In the genomic region with DNA sequence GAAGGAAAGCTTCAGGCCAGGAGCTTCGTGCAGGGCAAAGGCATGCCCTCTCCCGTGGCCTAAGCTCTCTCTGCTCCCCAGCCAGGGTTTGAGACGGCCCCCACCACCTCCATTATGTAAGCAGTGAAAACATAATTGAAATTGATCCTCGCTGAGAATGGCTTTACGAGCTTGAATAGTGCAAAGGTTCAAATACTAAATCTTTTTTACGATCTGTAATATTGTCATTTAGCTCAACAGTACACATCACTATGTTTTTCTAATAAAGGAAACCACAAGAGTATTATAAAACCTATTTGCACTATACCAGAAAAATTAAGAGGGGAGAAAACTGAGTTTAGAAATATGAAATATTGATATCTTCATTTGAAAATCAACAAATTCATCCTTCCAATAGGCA, we compare ENCODE assay signal across 30 cellular contexts. TPM values are rescaled to one million over a fixed set of nuclear protein-coding genes. Genes with fewer than 3 reads are reported as not detected.
DNase-seq lines count a peak whose midpoint lies in the region; ATAC-seq, FAIRE-seq and TF ChIP-seq lines count a peak whose summit lies in the region.
"Had no signal": no experiment of that assay in that cellular context is flagged by ENCODE, and none has a peak within 500 bp of the region (broad histone marks: within the 10 kb centered on the region; RNA-seq: fewer than 3 reads in every experiment).

No MANE protein-coding gene starts in this region.

- H3K27ac ChIP-seq in HEK293 (ENCODE audit: extremely low read depth, low read depth, low read length): no peak overlapping the region
- H3K27ac ChIP-seq in HepG2 (ENCODE audit: extremely low read length, insufficient read depth, low read length): no peak overlapping the region
- H3K27ac ChIP-seq: 22Rv1, A549, BLaER1 had no signal

- H3K9ac ChIP-seq in HepG2 (ENCODE audit: insufficient read depth, low read depth, low read length): no peak overlapping the region
- H3K9ac ChIP-seq: BLaER1 had no signal

- H4K20me1 ChIP-seq in HepG2 (ENCODE audit: insufficient read depth, low read length): no peaks in the 10 kb centered on the region
- H4K20me1 ChIP-seq: BLaER1 had no signal

- H3K36me3 ChIP-seq in HEK293 (ENCODE audit: control insufficient read depth in 2 of 2, insufficient read depth in 1 of 2, low read length in 2 of 2): no peaks in the 10 kb centered on the region
- no peaks in the 10 kb centered on the region for H3K36me3 ChIP-seq in HepG2 (replicated peaks in 1 of 2; ENCODE audit: control insufficient read depth in 1 of 2, insufficient read depth in 2 of 2, low read length in 2 of 2)
- no peaks in the 10 kb centered on the region for H3K36me3 ChIP-seq in mucosa of descending colon (ENCODE audit: low read depth)
- H3K36me3 ChIP-seq: BE2C, BLaER1 had no signal

- peak overlapping the region; percentile 71; the same call in 1 of the 2 replicates for H3K4me2 ChIP-seq in HepG2 (ENCODE audit: low read depth, low read length)
- H3K4me2 ChIP-seq: A549, BLaER1 had no signal

- TF ChIP-seq EP300 in HepG2 (IDR thresholded peaks at IDR 0.05; ENCODE audit: low read depth in 2 of 2, low read length in 2 of 2) (no peak), HepG2 (CRISPR knock-in tag; IDR thresholded peaks at IDR 0.05; ENCODE audit: borderline replicate concordance) (no peak)

- no peaks in the 10 kb centered on the region for H3K79me2 ChIP-seq in HepG2 (ENCODE audit: insufficient read depth, low read length)

- DNase-seq in HT-29 (ENCODE audit: low spot score) (peak; percentile 3), HepG2 (ENCODE audit: low spot score) (no peak), mucosa of descending colon (no peak), AG08395 (ENCODE audit: low spot score) (no peak)
- DNase-seq: BE2C; C1 segment of cervical spinal cord; CD4-positive, alpha-beta memory T cell; CD4-positive, CD25-positive, alpha-beta regulatory T cell; CD8-positive, alpha-beta memory T cell; COR-L47; DMS 273 treated with DMSO at 0.1 percent for 48 hours; DMS153; DMS53; DMS79; DND-41; EL; GDM1 had no signal

- POLR2A ChIA-PET in HEK293 (lab: Yijun Ruan, JAX): no interaction called here
- POLR2A ChIA-PET in HepG2 (lab: Yijun Ruan, JAX): no interaction called here

- no peak for TF ChIP-seq RAD21 in HepG2 (CRISPR knock-in tag; IDR thresholded peaks at IDR 0.05)

- in situ Hi-C loops in HepG2 (cut with HindIII; ENCODE audit: extremely low pct_ligation_motif_present, low pct_unique_long_range_greater_than_20kb): no loop called here

- ATAC-seq in HepG2: no peak
- ATAC-seq in mucosa of descending colon: peak; percentile 8
- ATAC-seq in GM18517 (IDR thresholded peaks at IDR 0.05; ENCODE audit: unreplicated experiment): no peak
- ATAC-seq in GM18511 (IDR thresholded peaks at IDR 0.05; ENCODE audit: unreplicated experiment): no peak
- ATAC-seq: A549, GM12878 had no signal

- TF ChIP-seq CTCF in HEK293 (tag by site-specific recombination; IDR thresholded peaks at IDR 0.05): no peak
- no peak for TF ChIP-seq CTCF in HepG2 (CRISPR knock-in tag; IDR thresholded peaks at IDR 0.05)
- TF ChIP-seq CTCF in mucosa of descending colon (IDR thresholded peaks at IDR 0.05): no peak

- 40% methylated on average over 6 of the region's 6 CpGs for WGBS in HepG2 (ENCODE audit: low lambda C conversion rate)

- H3K4me1 ChIP-seq in HEK293 (ENCODE audit: control insufficient read depth, insufficient read depth, low read length) (peaks cover 6% of the 10 kb centered on the region), HepG2 (ENCODE audit: insufficient read depth, low read length) (peaks cover 27% of the 10 kb centered on the region), mucosa of descending colon (ENCODE audit: low read depth) (no peaks in the 10 kb centered on the region)
- H3K4me1 ChIP-seq: BE2C had no signal

- BruUV-seq in HepG2 (replicated peaks; lab: Mats Ljungman, UMichigan): no TSS peak

- 0 out of 5 replicates have a peak, but pooled peaks cover 0 to 2% of the 10 kb centered on the region in 2 experiments for H3K27me3 ChIP-seq in HepG2 (ENCODE audit: control insufficient read depth in 1 of 2, insufficient read depth in 2 of 2, low read length in 2 of 2)
- H3K27me3 ChIP-seq: BE2C, BLaER1 had no signal

- H3K9me3 ChIP-seq in HEK293 (ENCODE audit: control insufficient read depth, insufficient read depth, low read depth, low read length) (no peaks in the 10 kb centered on the region), HepG2 (ENCODE audit: low read length) (no peaks in the 10 kb centered on the region), mucosa of descending colon (no peaks in the 10 kb centered on the region)
- H3K9me3 ChIP-seq: A549, BE2C, BLaER1 had no signal

- no peak for FAIRE-seq in HepG2 (lab: Jason Lieb, UNC)
- FAIRE-seq: A549, GM12878, GM12892, GM18507 had no signal

- no peak overlapping the region for H3K4me3 ChIP-seq in HEK293 (ENCODE audit: low read depth, low read length)
- no peak overlapping the region for H3K4me3 ChIP-seq in HepG2 (replicated peaks in 1 of 3; ENCODE audit: insufficient read depth in 1 of 3, low read depth in 2 of 3, low read length in 3 of 3)
- no peak overlapping the region for H3K4me3 ChIP-seq in mucosa of descending colon
- H3K4me3 ChIP-seq: A549, BLaER1, GM12878 had no signal

- CTCF ChIA-PET in HEK293 (lab: Yijun Ruan, JAX): no interaction called here
- CTCF ChIA-PET in HepG2 (lab: Yijun Ruan, JAX; ENCODE audit: low intra/inter-chr PET ratio, low total read pairs): no interaction called here

- intact Hi-C loops in HepG2 (cut with micrococcal nuclease; ENCODE audit: unreplicated experiment): no loop called here
- intact Hi-C loops in mucosa of descending colon (cut with DNase I, micrococcal nuclease): no loop called here

- no peak for TF ChIP-seq POLR2A in HepG2 (IDR thresholded peaks at IDR 0.05; ENCODE audit: insufficient read depth in 1 of 2, low read depth in 2 of 2, low read length in 2 of 2)

- no peak overlapping the region for H2AFZ ChIP-seq in HepG2 (ENCODE audit: low read length)

TF ChIP-seq in HEK293, 187 proteins besides CTCF, POLR2A, EP300 and RAD21 (continues in another document):
- TF ChIP-seq, protein P1, sequence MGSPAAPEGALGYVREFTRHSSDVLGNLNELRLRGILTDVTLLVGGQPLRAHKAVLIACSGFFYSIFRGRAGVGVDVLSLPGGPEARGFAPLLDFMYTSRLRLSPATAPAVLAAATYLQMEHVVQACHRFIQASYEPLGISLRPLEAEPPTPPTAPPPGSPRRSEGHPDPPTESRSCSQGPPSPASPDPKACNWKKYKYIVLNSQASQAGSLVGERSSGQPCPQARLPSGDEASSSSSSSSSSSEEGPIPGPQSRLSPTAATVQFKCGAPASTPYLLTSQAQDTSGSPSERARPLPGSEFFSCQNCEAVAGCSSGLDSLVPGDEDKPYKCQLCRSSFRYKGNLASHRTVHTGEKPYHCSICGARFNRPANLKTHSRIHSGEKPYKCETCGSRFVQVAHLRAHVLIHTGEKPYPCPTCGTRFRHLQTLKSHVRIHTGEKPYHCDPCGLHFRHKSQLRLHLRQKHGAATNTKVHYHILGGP (tag by site-specific recombination; IDR thresholded peaks at IDR 0.05): peak; percentile 43; the same call in 1 of the 2 replicates
- TF ChIP-seq ZNF112 (tag by site-specific recombination; IDR thresholded peaks at IDR 0.05) (no peak), ZNF350 (tag by site-specific recombination; IDR thresholded peaks at IDR 0.05) (no peak), GLIS1 (tag by site-specific recombination; IDR thresholded peaks at IDR 0.05) (0 out of 2 replicates have a peak, but pooled peaks have one; percentile 26), SCRT2 (tag by site-specific recombination; IDR thresholded peaks at IDR 0.05) (no peak)

TF ChIP-seq in HepG2, 621 proteins besides CTCF, POLR2A, EP300 and RAD21 (continues in another document):
- TF ChIP-seq ZNF562 (CRISPR knock-in tag; IDR thresholded peaks at IDR 0.05; ENCODE audit: borderline replicate concordance): no peak
- no peak for TF ChIP-seq ETV5 (CRISPR knock-in tag; IDR thresholded peaks at IDR 0.05; ENCODE audit: borderline replicate concordance)

RNA-seq across cellular contexts. Expression of a gene that starts 5.2 kb away (rescaled TPM):
- not detected in 2 replicates for total RNA-seq in HT-29 (2014; rRNA removed; shearing (Covaris generic))
- total RNA-seq in HepG2 (2016; rRNA removed; fragmentation: Illumina TruSeq; extraction: Trizol) (not detected in 2 replicates), mucosa of descending colon (under 1 TPM; 0.25 to 0.81 (median 0.60) TPM)
- not detected in 2 replicates for total RNA-seq in HepG2 (2016; cell fraction: cytosol; rRNA removed; fragmentation: Illumina TruSeq; extraction: Trizol; ENCODE audit: low read depth)
- not detected in 2 replicates for total RNA-seq in HepG2 (2016; cell fraction: insoluble cytoplasmic fraction; rRNA removed; fragmentation: Illumina TruSeq; extraction: Trizol)
- not detected in 2 replicates for total RNA-seq in HepG2 (2016; cell fraction: membrane; rRNA removed; fragmentation: Illumina TruSeq; extraction: Trizol)
- total RNA-seq in HepG2 (2016; cell fraction: nucleus; rRNA removed; fragmentation: Illumina TruSeq; extraction: Trizol): not detected in 2 replicates
- not detected in 2 replicates for polyA plus RNA-seq in HepG2 (2011; rRNA removed)
- not detected in 2 replicates for polyA plus RNA-seq in HepG2 (2011; cell fraction: cytosol; rRNA removed)
- not detected in 2 replicates for polyA plus RNA-seq in HepG2 (2011; cell fraction: nucleus; rRNA removed)
- not detected in 2 replicates for polyA plus RNA-seq in HepG2 (2012)
- polyA plus RNA-seq in HepG2 (2016; cell fraction: cytosol; fragmentation: Illumina TruSeq; extraction: Trizol; ENCODE audit: low read depth): not detected in 2 replicates
- polyA plus RNA-seq in HepG2 (2016; cell fraction: insoluble cytoplasmic fraction; fragmentation: Illumina TruSeq; extraction: Trizol; ENCODE audit: low read depth): not detected in 2 replicates
- not detected in 2 replicates for polyA plus RNA-seq in HepG2 (2016; cell fraction: membrane; fragmentation: Illumina TruSeq; extraction: Trizol; ENCODE audit: low read depth)
- polyA plus RNA-seq in HepG2 (2016; cell fraction: nucleus; fragmentation: Illumina TruSeq; extraction: Trizol; ENCODE audit: insufficient read depth, low read depth): not detected in 2 replicates
- polyA minus RNA-seq in HepG2 (2011; rRNA and poly(A)+ RNA removed; ENCODE audit: low replicate concordance): 0.16 TPM in 1 of 2 replicates, not detected in the other
- not detected in 2 replicates for polyA minus RNA-seq in HepG2 (2011; cell fraction: cytosol; rRNA and poly(A)+ RNA removed)
- not detected in 2 replicates for polyA minus RNA-seq in HepG2 (2011; cell fraction: nucleus; rRNA and poly(A)+ RNA removed)
- total RNA-seq: A172, Daoy, G401, GM12878 had no signal
- polyA plus RNA-seq: CD14-positive monocyte had no signal
